ENCODE assay signal across 1 cellular context in genomic region chr2:84280873-84281272, GRCh38.
A peak's percentile ranks its signal among the peaks of the same experiment; 100 is the strongest.
TF ChIP-seq lines count a peak whose summit lies in the region.

No MANE protein-coding gene starts in this region.

TF ChIP-seq in K562, 482 proteins besides CTCF, POLR2A, EP300 and RAD21 (continued from another document):
- TF ChIP-seq AFF4 (CRISPR knock-in tag; IDR thresholded peaks at IDR 0.05) (no peak), CAMTA2 (CRISPR knock-in tag; conservative IDR thresholded peaks at IDR 0.05) (no peak), FOXP1 (CRISPR knock-in tag; IDR thresholded peaks at IDR 0.05) (no peak), TEAD4 (IDR thresholded peaks at IDR 0.05; ENCODE audit: low read length) (peak; percentile 82), TEAD4 (CRISPR knock-in tag; IDR thresholded peaks at IDR 0.05; ENCODE audit: borderline replicate concordance) (no peak), SREBF1 (IDR thresholded peaks at IDR 0.05; ENCODE audit: borderline replicate concordance, low read depth, low read length) (no peak), THAP7 (CRISPR knock-in tag; IDR thresholded peaks at IDR 0.05) (no peak), ELK3 (CRISPR knock-in tag; IDR thresholded peaks at IDR 0.05) (no peak), MEF2D (tag; conservative IDR thresholded peaks at IDR 0.05; ENCODE audit: low read depth) (0 out of 2 replicates have a peak, but pooled peaks have one; percentile 17), FOXP4 (CRISPR knock-in tag; IDR thresholded peaks at IDR 0.05; ENCODE audit: borderline replicate concordance) (no peak), FOXJ2 (tag; IDR thresholded peaks at IDR 0.05) (0 out of 2 replicates have a peak, but pooled peaks have one; percentile 18), SMARCA4 (IDR thresholded peaks at IDR 0.05) (peak; percentile 77), PCBP1 (IDR thresholded peaks at IDR 0.05; ENCODE audit: low read depth, low read length, poor library complexity, severe bottlenecking) (no peak), SAFB2 (IDR thresholded peaks at IDR 0.05; ENCODE audit: borderline replicate concordance, low read depth, low read length, severe bottlenecking) (no peak), TCF7L2 (IDR thresholded peaks at IDR 0.05; ENCODE audit: low read depth, low read length) (no peak), FOXM1 (IDR thresholded peaks at IDR 0.05; ENCODE audit: low read depth) (peak; percentile 61), FOXM1 (CRISPR knock-in tag; IDR thresholded peaks at IDR 0.05; ENCODE audit: low read depth) (no peak), LCOR (CRISPR knock-in tag; IDR thresholded peaks at IDR 0.05) (no peak), ZNF354B (CRISPR knock-in tag; IDR thresholded peaks at IDR 0.05) (no peak), HDAC1 (IDR thresholded peaks at IDR 0.05) (peak in 1 of 2 experiments; percentile 67; a peak in 2 of 4 replicates), KLF13 (tag; IDR thresholded peaks at IDR 0.05; ENCODE audit: borderline replicate concordance, low read depth) (no peak), JUND (IDR thresholded peaks at IDR 0.05; ENCODE audit: borderline replicate concordance, low read depth, low read length) (no peak), JUND (tag; IDR thresholded peaks at IDR 0.05; ENCODE audit: borderline replicate concordance, low read depth, low read length) (no peak), ZNF384 (IDR thresholded peaks at IDR 0.05; ENCODE audit: low read depth, low read length) (peak; percentile 93), CBFA2T2 (conservative IDR thresholded peaks at IDR 0.05) (peak; percentile 84), ZNF395 (CRISPR knock-in tag; IDR thresholded peaks at IDR 0.05) (no peak), SAP30 (IDR thresholded peaks at IDR 0.05; ENCODE audit: borderline replicate concordance, insufficient read depth, low read depth, low read length, poor library complexity, severe bottlenecking) (no peak), ZC3H11A (IDR thresholded peaks at IDR 0.05; ENCODE audit: low read depth, low read length) (no peak), FOXK1 (CRISPR knock-in tag; IDR thresholded peaks at IDR 0.05; ENCODE audit: borderline replicate concordance) (no peak), SMARCE1 (IDR thresholded peaks at IDR 0.05) (peak; percentile 63; the same call in 1 of the 2 replicates), PHB (CRISPR knock-in tag; IDR thresholded peaks at IDR 0.05) (no peak)
TF ChIP-seq in K562: peak in this region for 29.
